Comparison of ENCODE assay signal across 9 cellular contexts in genomic region chr4:151540728-151541437, GRCh38.
DNase-seq lines count a peak whose midpoint lies in the region; ATAC-seq and TF ChIP-seq lines count a peak whose summit lies in the region.
"Had no signal": no experiment of that assay in that cellular context is flagged by ENCODE, and none has a peak within 500 bp of the region (broad histone marks: within the 10 kb centered on the region; RNA-seq: fewer than 3 reads in every experiment).

No MANE protein-coding gene starts in this region.

- peak overlapping the region; percentile 75 for H3K4me2 ChIP-seq in SK-N-SH

- no peak for ATAC-seq in GM18858 (IDR thresholded peaks at IDR 0.05; ENCODE audit: unreplicated experiment)

- no peaks in the 10 kb centered on the region for H3K79me2 ChIP-seq in SK-N-SH (ENCODE audit: insufficient read depth)

- H4K20me1 ChIP-seq in SK-N-SH (ENCODE audit: insufficient read depth), result no peaks in the 10 kb centered on the region; the same call in 1 of the 2 replicates

- POLR2A ChIA-PET in SK-N-SH (lab: Yijun Ruan, JAX), result interaction anchor here (1.0 kb wide), 1 partner anchor 216 kb away, joined by 4 read pairs; no protein-coding TSS in a partner anchor

- H2AFZ ChIP-seq in SK-N-SH (ENCODE audit: low read depth), result peak overlapping the region; percentile 69; the same call in 1 of the 2 replicates

- peaks cover 23 to 28% of the 10 kb centered on the region in 2 experiments; a peak in 3 of 4 replicates for H3K4me1 ChIP-seq in SK-N-SH (ENCODE audit: control insufficient read depth in 1 of 2, insufficient read depth in 2 of 2, low read depth in 1 of 2, low read length in 1 of 2)
- peaks cover 2% of the 10 kb centered on the region for H3K4me1 ChIP-seq in urinary bladder (ENCODE audit: insufficient read depth)
- H3K4me1 ChIP-seq in right atrium auricular region, result peaks cover 0 to 6% of the 10 kb centered on the region in 2 donors

- H3K27ac ChIP-seq in SK-N-SH (ENCODE audit: low read depth in 2 of 2, low read length in 1 of 2) (peak overlapping the region; percentile 100), urinary bladder (ENCODE audit: low read depth) (peak overlapping the region; percentile 50), right atrium auricular region (no peak overlapping the region)

- H3K9me3 ChIP-seq in SK-N-SH (no peaks in the 10 kb centered on the region), right atrium auricular region (no peaks in the 10 kb centered on the region)

- TF ChIP-seq CTCF in SK-N-SH (IDR thresholded peaks at IDR 0.05) (no peak), right atrium auricular region (IDR thresholded peaks at IDR 0.05) (no peak)

- H3K4me3 ChIP-seq in SK-N-SH (ENCODE audit: low read depth in 2 of 2, low read length in 1 of 2) (peak overlapping the region; percentile 22 to 43; a peak in 3 of 4 replicates), urinary bladder (ENCODE audit: low read depth, low read length) (no peak overlapping the region), right atrium auricular region (no peak overlapping the region)

- peaks cover 27% of the 10 kb centered on the region for H3F3A ChIP-seq in SK-N-SH (replicated peaks; ENCODE audit: insufficient read depth)

- TF ChIP-seq RAD21 in SK-N-SH (IDR thresholded peaks at IDR 0.05; ENCODE audit: low read length), result no peak

- H3K27me3 ChIP-seq in SK-N-SH (ENCODE audit: insufficient read depth) (no peaks in the 10 kb centered on the region), right atrium auricular region (no peaks in the 10 kb centered on the region)

- CTCF ChIA-PET in SK-N-SH (lab: Yijun Ruan, JAX), result interaction anchor here (0.8 to 2.0 kb wide), 6 partner anchors 12 to 424 kb away, joined by 3 to 7 read pairs (median 4); no protein-coding TSS in a partner anchor

- H3K36me3 ChIP-seq in SK-N-SH (replicated peaks in 1 of 2; ENCODE audit: control insufficient read depth in 1 of 2, insufficient read depth in 2 of 2, low read length in 1 of 2) (no peaks in the 10 kb centered on the region), urinary bladder (ENCODE audit: insufficient read depth) (no peaks in the 10 kb centered on the region), right atrium auricular region (no peaks in the 10 kb centered on the region)

- TF ChIP-seq EP300 in SK-N-SH (IDR thresholded peaks at IDR 0.05; ENCODE audit: borderline replicate concordance in 1 of 2, low read depth in 1 of 2, low read length in 1 of 2), result peak; percentile 28 to 72; a peak in 2 of 4 replicates

- H3K9ac ChIP-seq in SK-N-SH, result peak overlapping the region; percentile 70; the same call in 1 of the 2 replicates

- WGBS in SK-N-SH (ENCODE audit: low lambda C conversion rate), result 0% methylated on average over 3 of the region's 3 CpGs
- 15% methylated on average over 3 of the region's 3 CpGs for WGBS in urinary bladder

- DNase-seq in NCI-H510A treated with DMSO at 0.1 percent for 48 hours (lab: John Stamatoyannopoulos, UW) (peak; percentile 23), NCI-H510A (lab: John Stamatoyannopoulos, UW) (no peak), SK-N-SH (peak; percentile 37), hepatic stellate cell (ENCODE audit: low spot score) (peak; percentile 37), right atrium auricular region (ENCODE audit: low spot score) (no peak), pons (ENCODE audit: low spot score) (no peak)
- DNase-seq: AML-193 had no signal

- no peaks in the 10 kb centered on the region for H3K9me2 ChIP-seq in SK-N-SH

TF ChIP-seq in SK-N-SH, 30 proteins besides CTCF, POLR2A, EP300 and RAD21 (continues in another document):
- TF ChIP-seq PBX3 (IDR thresholded peaks at IDR 0.05), result peak; percentile 74
- peak; percentile 94 for TF ChIP-seq NFIC (IDR thresholded peaks at IDR 0.05; ENCODE audit: borderline replicate concordance)
- 0 out of 2 replicates have a peak, but pooled peaks have one; percentile 8 for TF ChIP-seq MEF2A (IDR thresholded peaks at IDR 0.05; ENCODE audit: borderline replicate concordance, low read depth)
- no peak for TF ChIP-seq RFX5 (IDR thresholded peaks at IDR 0.05; ENCODE audit: low read length)
- TF ChIP-seq NRF1 (IDR thresholded peaks at IDR 0.05; ENCODE audit: low read depth, low read length), result no peak
- TF ChIP-seq YY1 (IDR thresholded peaks at IDR 0.05; ENCODE audit: low read depth), result peak; percentile 37; the same call in 1 of the 2 replicates
- no peak for TF ChIP-seq IRF3 (IDR thresholded peaks at IDR 0.05; ENCODE audit: low read depth, low read length)
- TF ChIP-seq EZH2phosphoT487 (IDR thresholded peaks at IDR 0.05; ENCODE audit: borderline replicate concordance, low read depth), result no peak
- no peak; the same call in 1 of the 2 replicates for TF ChIP-seq SMC3 (IDR thresholded peaks at IDR 0.05; ENCODE audit: low read depth, low read length)
- TF ChIP-seq RCOR1 (IDR thresholded peaks at IDR 0.05; ENCODE audit: low read length), result no peak
- peak; percentile 79 for TF ChIP-seq FOSL2 (IDR thresholded peaks at IDR 0.05; ENCODE audit: borderline replicate concordance, low read depth)
- no peak for TF ChIP-seq REST (IDR thresholded peaks at IDR 0.05; ENCODE audit: low read depth, low read length)
- no peak; the same call in 1 of the 2 replicates for TF ChIP-seq MAX (IDR thresholded peaks at IDR 0.05; ENCODE audit: low read depth)
- no peak for TF ChIP-seq USF2 (IDR thresholded peaks at IDR 0.05; ENCODE audit: borderline replicate concordance, low read depth, low read length)
- no peak; the same call in 1 of the 2 replicates for TF ChIP-seq GABPA (IDR thresholded peaks at IDR 0.05; ENCODE audit: low read depth)
- TF ChIP-seq SIN3A (IDR thresholded peaks at IDR 0.05; ENCODE audit: borderline replicate concordance, low read depth, low read length), result no peak
- no peak for TF ChIP-seq RXRA (IDR thresholded peaks at IDR 0.05; ENCODE audit: borderline replicate concordance, low read depth)
- TF ChIP-seq ELF1 (IDR thresholded peaks at IDR 0.05), result no peak
- TF ChIP-seq CHD2 (IDR thresholded peaks at IDR 0.05; ENCODE audit: low read length, partially characterized antibody), result peak; percentile 21
- peak; percentile 82 for TF ChIP-seq JUND (IDR thresholded peaks at IDR 0.05)
- TF ChIP-seq POLR2AphosphoS5 (IDR thresholded peaks at IDR 0.05; ENCODE audit: low read depth, low read length), result peak; percentile 27; the same call in 1 of the 2 replicates
- peak; percentile 79 for TF ChIP-seq TCF12 (IDR thresholded peaks at IDR 0.05)
- TF ChIP-seq MXI1 (IDR thresholded peaks at IDR 0.05; ENCODE audit: low read depth, low read length), result no peak

Comparison
In these comparisons a context has a peak if more than half of its experiments do, and no peak if none do; other contexts are left out.
1. DNase-seq: peak in NCI-H510A treated with DMSO at 0.1 percent for 48 hours (single experiment), SK-N-SH (single experiment) and hepatic stellate cell (single experiment); none in NCI-H510A (single experiment), right atrium auricular region (single experiment) and pons (single experiment).
2. H3K27ac ChIP-seq: peak in SK-N-SH (2 of 2) and urinary bladder (single experiment); none in right atrium auricular region (0 of 2).
3. H3K4me3 ChIP-seq: peak in SK-N-SH (2 of 2); none in urinary bladder (single experiment) and right atrium auricular region (0 of 2).